Comparison of ENCODE assay signal across 24 cellular contexts in genomic region chr2:72822794-72823193, GRCh38. TPM values are rescaled to one million over a fixed set of nuclear protein-coding genes. Genes with fewer than 3 reads are reported as not detected.
DNase-seq lines count a peak whose midpoint lies in the region; ATAC-seq and TF ChIP-seq lines count a peak whose summit lies in the region.
"Had no signal": no experiment of that assay in that cellular context is flagged by ENCODE, and none has a peak within 500 bp of the region (broad histone marks: within the 10 kb centered on the region; RNA-seq: fewer than 3 reads in every experiment).

No MANE protein-coding gene starts in this region.

- H3K27ac Mint-ChIP-seq in progenitor cell of endocrine pancreas = no peak overlapping the region
- no peak overlapping the region for H3K27ac Mint-ChIP-seq in neural progenitor cell
- H3K27ac Mint-ChIP-seq: CD4-positive, CD25-positive, alpha-beta regulatory T cell had no signal

- H3K9me3 ChIP-seq in heart right ventricle (no peaks in the 10 kb centered on the region), upper lobe of right lung (no peaks in the 10 kb centered on the region), neural progenitor cell (ENCODE audit: low read depth) (no peaks in the 10 kb centered on the region)
- H3K9me3 ChIP-seq: BE2C, Caco-2, HAP-1 had no signal

- intact Hi-C loops in heart right ventricle (cut with DNase I) = loop anchor here in 4 of 10 donors (5.0 kb wide), 3 partner anchors 35 to 50 kb away; no protein-coding TSS in a partner anchor
- intact Hi-C loops in left ventricle myocardium superior (cut with micrococcal nuclease) = no loop called here
- intact Hi-C loops in upper lobe of right lung (cut with DNase I) = no loop called here

- WGBS in heart right ventricle, 2 donors = 19 to 56% methylated on average over 2 of the region's 2 CpGs

- H3K27me3 Mint-ChIP-seq in progenitor cell of endocrine pancreas (no peaks in the 10 kb centered on the region), neural progenitor cell (ENCODE audit: insufficient read depth, low read depth) (peaks cover 2% of the 10 kb centered on the region)

- H3K36me3 Mint-ChIP-seq in progenitor cell of endocrine pancreas (ENCODE audit: insufficient read depth) (peaks cover 11% of the 10 kb centered on the region), neural progenitor cell (peaks cover 14% of the 10 kb centered on the region)

- no peak overlapping the region for H2AFZ ChIP-seq in neural progenitor cell (replicated peaks)
- H2AFZ ChIP-seq: GM23248 had no signal

- ATAC-seq in heart right ventricle (peak in 1 of 8 donors; percentile 34), left ventricle myocardium superior (no peak), esophagus mucosa (peak; percentile 35), upper lobe of right lung (no peak), GM19452 (IDR thresholded peaks at IDR 0.05; ENCODE audit: unreplicated experiment) (no peak)
- ATAC-seq: HepG2 had no signal

- H3K9me3 Mint-ChIP-seq in progenitor cell of endocrine pancreas (ENCODE audit: low read depth) (peaks cover under 1% of the 10 kb centered on the region), neural progenitor cell (peaks cover 3% of the 10 kb centered on the region)
- H3K9me3 Mint-ChIP-seq: CD4-positive, CD25-positive, alpha-beta regulatory T cell had no signal

- peaks cover 3 to 60% (median 17%) of the 10 kb centered on the region in 9 donors for H3K4me1 ChIP-seq in heart right ventricle
- H3K4me1 ChIP-seq in upper lobe of right lung = peaks cover 5% of the 10 kb centered on the region
- peaks cover 11% of the 10 kb centered on the region for H3K4me1 ChIP-seq in neural progenitor cell
- H3K4me1 ChIP-seq: BE2C had no signal

- no peak for TF ChIP-seq CTCF in heart right ventricle (IDR thresholded peaks at IDR 0.05)
- TF ChIP-seq CTCF in RWPE1 (conservative IDR thresholded peaks at IDR 0.05; ENCODE audit: low read depth) = no peak
- TF ChIP-seq CTCF in progenitor cell of endocrine pancreas (IDR thresholded peaks at IDR 0.05; ENCODE audit: unreplicated experiment) = no peak
- TF ChIP-seq CTCF in upper lobe of right lung (IDR thresholded peaks at IDR 0.05) = no peak
- TF ChIP-seq CTCF in neural progenitor cell (IDR thresholded peaks at IDR 0.05) = no peak

- CTCF ChIA-PET in RWPE1 (lab: Yijun Ruan, JAX) = interaction anchor here (0.8 to 1.5 kb wide), 2 partner anchors 40 to 57 kb away, joined by 3 to 5 read pairs; no protein-coding TSS in a partner anchor

- H3K9ac ChIP-seq in neural progenitor cell = no peak overlapping the region
- H3K9ac ChIP-seq: GM23248 had no signal

- H3K36me3 ChIP-seq in heart right ventricle (no peaks in the 10 kb centered on the region), upper lobe of right lung (no peaks in the 10 kb centered on the region), neural progenitor cell (no peaks in the 10 kb centered on the region)
- H3K36me3 ChIP-seq: BE2C had no signal

- H4K20me1 ChIP-seq in neural progenitor cell (ENCODE audit: low read depth) = no peaks in the 10 kb centered on the region

- H3K79me2 ChIP-seq in neural progenitor cell (ENCODE audit: low read depth) = peaks cover 69% of the 10 kb centered on the region

- H3K4me3 Mint-ChIP-seq in progenitor cell of endocrine pancreas (ENCODE audit: low read depth) (peak overlapping the region; percentile 3), neural progenitor cell (no peak overlapping the region)

- H3K4me2 ChIP-seq in neural progenitor cell = no peak overlapping the region

- POLR2A ChIA-PET in RWPE1 (lab: Yijun Ruan, JAX; ENCODE audit: low non-redundant PET) = no interaction called here

- H3K4me3 ChIP-seq in heart right ventricle (peak overlapping the region in 5 of 10 donors; percentile 14 to 98 (median 89)), upper lobe of right lung (no peak overlapping the region), neural progenitor cell (no peak overlapping the region)
- H3K4me3 ChIP-seq: GM23248, HAP-1 had no signal

- H3K4me1 Mint-ChIP-seq in progenitor cell of endocrine pancreas (ENCODE audit: low read depth) (peaks cover 21% of the 10 kb centered on the region), neural progenitor cell (peaks cover 17% of the 10 kb centered on the region)

- H3F3A ChIP-seq in neural progenitor cell (ENCODE audit: low read depth) = no peaks in the 10 kb centered on the region

- H3K27me3 ChIP-seq in heart right ventricle (no peaks in the 10 kb centered on the region), upper lobe of right lung (no peaks in the 10 kb centered on the region), neural progenitor cell (no peaks in the 10 kb centered on the region)
- H3K27me3 ChIP-seq: BE2C had no signal

- DNase-seq in heart right ventricle = no peak
- no peak for DNase-seq in left ventricle myocardium superior
- DNase-seq in RWPE1 (ENCODE audit: low spot score) = peak; percentile 18
- no peak for DNase-seq in progenitor cell of endocrine pancreas (ENCODE audit: low spot score, unreplicated experiment)
- DNase-seq in upper lobe of right lung = no peak
- DNase-seq in neural progenitor cell (ENCODE audit: low spot score) = no peak
- DNase-seq: BE2C; Caco-2; CD4-positive, CD25-positive, alpha-beta regulatory T cell; DMS153; GDM1; GM23248; KG1; NCI-H1417; NCI-H187; NCI-H2107; NCI-H510A; NCI-H774; OCI-M1; SIG-M5 had no signal

- H3K27ac ChIP-seq in heart right ventricle (peak overlapping the region in 6 of 10 donors; percentile 20 to 92 (median 37)), RWPE1 (no peak overlapping the region), upper lobe of right lung (no peak overlapping the region), neural progenitor cell (no peak overlapping the region)
- H3K27ac ChIP-seq: GM23248 had no signal

RNA-seq across cellular contexts. Expression of gene EXOC6B, which starts 3.0 kb away (rescaled TPM):
- total RNA-seq in heart right ventricle (100 to 1,000 TPM in 9 of 10 donors, 10 to 100 TPM in 1; 97.9 to 243 (median 158) TPM), left ventricle myocardium superior (122 TPM), esophagus mucosa (31.6 TPM), progenitor cell of endocrine pancreas (71.9 and 72.6 TPM in 2 replicates), upper lobe of right lung (35.2 TPM), neural progenitor cell (ENCODE audit: low replicate concordance) (31.1 and 41.2 TPM in 2 replicates)
- 10 to 100 TPM; 16.3 to 20.2 TPM for polyA plus RNA-seq in heart right ventricle

Comparison
In these comparisons a context has a peak if more than half of its experiments do, and no peak if none do; other contexts are left out.
1. H3K27ac ChIP-seq: peak in heart right ventricle (6 of 10); none in RWPE1 (single experiment), upper lobe of right lung (single experiment) and neural progenitor cell (single experiment).